In genomic region chr3:30643763-30644462, GRCh38 we compare ENCODE assay signal across 8 cellular contexts. TPM values are rescaled to one million over a fixed set of nuclear protein-coding genes. Genes with fewer than 3 reads are reported as not detected.
DNase-seq lines count a peak whose midpoint lies in the region; ATAC-seq, FAIRE-seq and TF ChIP-seq lines count a peak whose summit lies in the region.

No MANE protein-coding gene starts in this region.

- peak overlapping the region in 9 of 10 donors; percentile 13 to 84 (median 72) for H3K27ac ChIP-seq in heart right ventricle

- TF ChIP-seq CTCF in heart right ventricle (IDR thresholded peaks at IDR 0.05): no peak

- ATAC-seq in GM21786 (IDR thresholded peaks at IDR 0.05; ENCODE audit: unreplicated experiment): peak; percentile 21
- ATAC-seq in heart right ventricle: peak in 6 of 8 donors; percentile 3 to 33 (median 14)
- no peak for ATAC-seq in GM21381 (IDR thresholded peaks at IDR 0.05; ENCODE audit: unreplicated experiment)
- ATAC-seq in GM21825 (IDR thresholded peaks at IDR 0.05; ENCODE audit: unreplicated experiment): no peak
- no peak for ATAC-seq in HG03571 (IDR thresholded peaks at IDR 0.05; ENCODE audit: unreplicated experiment)

- intact Hi-C loops in heart right ventricle (cut with DNase I): no loop called here

- H3K4me1 ChIP-seq in heart right ventricle: peaks cover 15 to 98% (median 71%) of the 10 kb centered on the region in 9 donors

- H3K36me3 ChIP-seq in heart right ventricle: peaks cover 0 to 56% (median 14%) of the 10 kb centered on the region in 9 donors

- FAIRE-seq in frontal cortex (lab: Jason Lieb, UNC): no peak

- peak; percentile 59 to 70 for DNase-seq in activated CD4-positive, alpha-beta T cell treated with anti-CD3 and anti-CD28 coated beads, Interleukin-2, amount 50 U/mL, for 48 hours
- no peak for DNase-seq in heart right ventricle
- peak; percentile 37 for DNase-seq in stimulated activated CD8-positive, alpha-beta memory T cell treated with anti-CD3 and anti-CD28 coated beads, Interleukin-12 subunit alpha, Interleukin-12 subunit beta, amount 100 ng/mL, for 4 hours (ENCODE audit: low read depth)
- DNase-seq in frontal cortex (ENCODE audit: low spot score in 2 of 2): no peak

- 85 to 92% methylated on average over 7 of the region's 7 CpGs for WGBS in heart right ventricle, 2 donors

- H3K9me3 ChIP-seq in heart right ventricle: no peaks in the 10 kb centered on the region

- no peaks in the 10 kb centered on the region for H3K27me3 ChIP-seq in heart right ventricle

- H3K4me3 ChIP-seq in heart right ventricle: no peak overlapping the region

RNA-seq across cellular contexts. Expression of gene TGFBR2, which starts 37.5 kb away (rescaled TPM):
- total RNA-seq in heart right ventricle (100 to 1,000 TPM in 5 of 10 donors, 10 to 100 TPM in 5; 71.1 to 197 (median 92.1) TPM), frontal cortex (4.5 TPM)
- 10 to 100 TPM; 14.6 to 81.4 TPM for polyA plus RNA-seq in heart right ventricle

Comparison
In these comparisons a context has a peak if more than half of its experiments do, and no peak if none do; other contexts are left out.
1. ATAC-seq: peak in GM21786 (single experiment) and heart right ventricle (6 of 8); none in GM21381 (single experiment), GM21825 (single experiment) and HG03571 (single experiment).
2. DNase-seq: peak in activated CD4-positive, alpha-beta T cell treated with anti-CD3 and anti-CD28 coated beads, Interleukin-2, amount 50 U/mL, for 48 hours (2 of 2) and stimulated activated CD8-positive, alpha-beta memory T cell treated with anti-CD3 and anti-CD28 coated beads, Interleukin-12 subunit alpha, Interleukin-12 subunit beta, amount 100 ng/mL, for 4 hours (single experiment); none in heart right ventricle (0 of 2) and frontal cortex (0 of 2).
3. RNA of gene TGFBR2, which starts 37.5 kb away (total RNA-seq): 71.1 to 197 TPM in heart right ventricle; 4.5 TPM in frontal cortex (single experiment); every median in the first group is over 10 times any median in the second.